In genomic region chr21:44840771-44841170, GRCh38 we compare ENCODE assay signal across 22 cellular contexts.
"Had no signal": no experiment of that assay in that cellular context is flagged by ENCODE, and none has a peak within 500 bp of the region (broad histone marks: within the 10 kb centered on the region; RNA-seq: fewer than 3 reads in every experiment).

No MANE protein-coding gene starts in this region.

- H2AFZ ChIP-seq: neural progenitor cell had no signal

- H3K9me3 ChIP-seq: left ventricle myocardium inferior, ovary, right atrium auricular region, right lobe of liver, tibial nerve, uterus had no signal

- H3K36me3 ChIP-seq: left ventricle myocardium inferior, neural progenitor cell, ovary, right atrium auricular region, right lobe of liver, tibial nerve, uterus had no signal

- H3K9ac ChIP-seq: neural progenitor cell had no signal

- H3K4me3 ChIP-seq: left ventricle myocardium inferior, neural progenitor cell, ovary, right atrium auricular region, right lobe of liver, smooth muscle cell, tibial nerve, uterus had no signal

- FAIRE-seq: islet of Langerhans had no signal

- H3K27me3 ChIP-seq: neural progenitor cell, ovary, right atrium auricular region, right lobe of liver, uterus had no signal

- DNase-seq: hypothalamus; immature natural killer cell; left ventricle myocardium inferior; naive B cell; natural killer cell; nephron progenitor cell; ovary; stimulated activated CD4-positive, alpha-beta T cell treated with anti-CD3 and anti-CD28 coated beads, Interleukin-1b, Interleukin-23, amount 100 ng/mL, for 48 hours; stimulated activated CD4-positive, alpha-beta T cell treated with anti-CD3 and anti-CD28 coated beads, Interleukin-2, amount 100 ng/mL, for 48 hours; stimulated activated CD4-positive, alpha-beta T cell treated with anti-CD3 and anti-CD28 coated beads, Interleukin-4, amount 100 ng/mL, for 4 hours; stimulated activated CD8-positive, alpha-beta memory T cell treated with anti-CD3 and anti-CD28 coated beads, Interleukin-4, amount 100 ng/mL, for 48 hours; stimulated activated naive CD4-positive, alpha-beta T cell treated with Interleukin-2 at 50 U/mL for 16 hours; stimulated activated naive CD8-positive, alpha-beta T cell treated with anti-CD3 and anti-CD28 coated beads, Interleukin-15, amount 100 ng/mL, for 72 hours; substantia nigra; uterus had no signal

- ATAC-seq: natural killer cell; right lobe of liver; stimulated activated memory B cell treated with anti-CD40 and anti-IgM and Interleukin-4, amounts not matched to agents 10 μg/mL and 1 μg/mL and 100 μg/mL, for 72 hours; stimulated activated naive CD8-positive, alpha-beta T cell treated with anti-CD3 and anti-CD28 coated beads, Interleukin-15, amount 100 ng/mL, for 72 hours had no signal

- H3K4me2 ChIP-seq: neural progenitor cell, smooth muscle cell had no signal

- H3K27ac ChIP-seq: left ventricle myocardium inferior, neural progenitor cell, ovary, right atrium auricular region, right lobe of liver, tibial nerve, uterus had no signal

- H3K4me1 ChIP-seq: neural progenitor cell, right lobe of liver had no signal
